ENCODE assay signal across 9 cellular contexts in the genomic region with DNA sequence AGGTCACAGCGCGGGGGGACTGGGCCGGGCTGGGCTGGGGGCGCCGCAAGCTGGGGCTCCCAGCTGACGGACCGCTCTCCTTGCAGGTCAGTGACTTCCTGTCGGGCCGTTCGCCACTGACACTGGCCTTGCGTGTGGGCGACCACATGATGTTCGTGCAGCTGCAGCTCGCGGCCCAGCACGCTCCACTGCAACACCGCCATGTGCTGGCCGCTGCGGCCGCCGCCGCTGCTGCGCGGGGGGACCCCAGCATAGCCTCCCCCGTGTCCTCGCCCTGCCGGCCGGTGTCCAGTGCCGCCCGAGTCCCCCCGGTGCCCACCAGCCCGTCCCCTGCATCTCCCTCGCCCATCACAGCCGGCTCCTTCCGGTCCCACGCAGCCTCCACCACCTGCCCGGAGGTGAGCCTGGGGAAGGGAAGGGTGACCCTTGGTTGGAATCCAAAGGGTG. TPM values are rescaled to one million over a fixed set of nuclear protein-coding genes. Genes with fewer than 3 reads are reported as not detected.
DNase-seq lines count a peak whose midpoint lies in the region; ATAC-seq and TF ChIP-seq lines count a peak whose summit lies in the region.
"Had no signal": no experiment of that assay in that cellular context is flagged by ENCODE, and none has a peak within 500 bp of the region (broad histone marks: within the 10 kb centered on the region; RNA-seq: fewer than 3 reads in every experiment).

No MANE protein-coding gene starts in this region.

- 91% methylated on average over 21 of the region's 37 CpGs for WGBS in SK-N-SH (ENCODE audit: low lambda C conversion rate)
- WGBS in lung, 2 donors: 64 to 66% methylated on average over 36 to 37 of the region's 37 CpGs
- WGBS in thymus: 95% methylated on average over 37 of the region's 37 CpGs

- H3K27me3 ChIP-seq in SK-N-SH (ENCODE audit: insufficient read depth) (no peaks in the 10 kb centered on the region), lung (ENCODE audit: control insufficient read depth, insufficient read depth) (no peaks in the 10 kb centered on the region), thymus (ENCODE audit: control insufficient read depth, insufficient read depth) (no peaks in the 10 kb centered on the region)

- no peak overlapping the region for H2AFZ ChIP-seq in SK-N-SH (ENCODE audit: low read depth)

- ATAC-seq in SK-N-SH treated with all-trans-retinoic acid at 6 μM for 48 hours (no peak), lung (ENCODE audit: insufficient read depth, low FRiP score) (no peak), HG03097 (IDR thresholded peaks at IDR 0.05; ENCODE audit: low FRiP score, unreplicated experiment) (no peak)

- POLR2A ChIA-PET in SK-N-SH (lab: Yijun Ruan, JAX): interaction anchor here (1.9 kb wide), 1 partner anchor 15 kb away, joined by 32 read pairs; a partner anchor contains a TSS

- no peak for TF ChIP-seq RAD21 in SK-N-SH (IDR thresholded peaks at IDR 0.05; ENCODE audit: low read length)

- TF ChIP-seq CTCF in SK-N-SH (IDR thresholded peaks at IDR 0.05) (no peak), lung (IDR thresholded peaks at IDR 0.05; ENCODE audit: control extremely low read depth, extremely low read depth) (no peak), progenitor cell of endocrine pancreas (IDR thresholded peaks at IDR 0.05; ENCODE audit: unreplicated experiment) (no peak)

- DNase-seq in SK-N-SH (no peak), caudate nucleus (lab: John Stamatoyannopoulos, UW) (peak in 37 of 61 donors; percentile 10 to 77 (median 39)), lung (ENCODE audit: low spot score) (no peak), progenitor cell of endocrine pancreas (ENCODE audit: low spot score, unreplicated experiment) (no peak)
- no peak for DNase-seq in activated CD4-positive, CD25-positive, alpha-beta regulatory T cell (lab: John Stamatoyannopoulos, UW)

- peaks cover 83% of the 10 kb centered on the region for H3K79me2 ChIP-seq in SK-N-SH (ENCODE audit: insufficient read depth)

- TF ChIP-seq EP300 in SK-N-SH (IDR thresholded peaks at IDR 0.05; ENCODE audit: borderline replicate concordance in 1 of 2, low read depth in 1 of 2, low read length in 1 of 2): no peak

- H3K36me3 ChIP-seq in SK-N-SH (replicated peaks in 1 of 2; ENCODE audit: control insufficient read depth in 1 of 2, insufficient read depth in 2 of 2, low read length in 1 of 2) (peaks cover 49 to 53% of the 10 kb centered on the region in 2 experiments), lung (ENCODE audit: control insufficient read depth in 2 of 2, insufficient read depth in 2 of 2, low read length in 2 of 2) (peaks cover 28 to 62% of the 10 kb centered on the region in 2 donors), thymus (ENCODE audit: control insufficient read depth, insufficient read depth) (peaks cover 49% of the 10 kb centered on the region)

- peak overlapping the region; percentile 95 to 99 for H3K27ac ChIP-seq in SK-N-SH (ENCODE audit: low read depth in 2 of 2, low read length in 1 of 2)
- H3K27ac ChIP-seq in caudate nucleus (ENCODE audit: low read depth, low read length): peak overlapping the region; percentile 93
- peak overlapping the region; percentile 97 to 98 for H3K27ac ChIP-seq in lung (ENCODE audit: low read depth in 1 of 2, low read length in 1 of 2)
- H3K27ac ChIP-seq in thymus (ENCODE audit: low read depth): peak overlapping the region; percentile 97

- peaks cover 65% of the 10 kb centered on the region for H4K20me1 ChIP-seq in SK-N-SH (ENCODE audit: insufficient read depth)

- peak overlapping the region; percentile 99 for H3K4me2 ChIP-seq in SK-N-SH

- no peak overlapping the region for H3K27ac Mint-ChIP-seq in progenitor cell of endocrine pancreas

- CTCF ChIA-PET in SK-N-SH (lab: Yijun Ruan, JAX): interaction anchor here (1.2 to 18.6 kb wide), 3 partner anchors 11 to 33 kb away, joined by 4 to 594 read pairs (median 99); a partner anchor contains a TSS

- peaks cover 63% of the 10 kb centered on the region for H3F3A ChIP-seq in SK-N-SH (replicated peaks; ENCODE audit: insufficient read depth)

- peaks cover 19% of the 10 kb centered on the region for H3K36me3 Mint-ChIP-seq in progenitor cell of endocrine pancreas (ENCODE audit: insufficient read depth)

- peak overlapping the region; percentile 98; the same call in 1 of the 2 replicates for H3K9ac ChIP-seq in SK-N-SH

- H3K4me3 Mint-ChIP-seq in progenitor cell of endocrine pancreas (ENCODE audit: low read depth): no peak overlapping the region

- H3K4me1 ChIP-seq in SK-N-SH (ENCODE audit: control insufficient read depth in 1 of 2, insufficient read depth in 2 of 2, low read depth in 1 of 2, low read length in 1 of 2) (peaks cover 25 to 42% of the 10 kb centered on the region in 2 experiments), lung (ENCODE audit: control insufficient read depth in 2 of 2, insufficient read depth in 2 of 2, low read length in 2 of 2) (peaks cover 7 to 27% of the 10 kb centered on the region in 2 donors), thymus (ENCODE audit: control insufficient read depth, insufficient read depth, low read length) (peaks cover 18% of the 10 kb centered on the region)

- no peaks in the 10 kb centered on the region for H3K9me3 Mint-ChIP-seq in progenitor cell of endocrine pancreas (ENCODE audit: low read depth)
- H3K9me3 Mint-ChIP-seq: activated naive CD4-positive, alpha-beta T cell treated with anti-CD3 and anti-CD28 coated beads, Interleukin-2, amount 50 U/mL, for 24 hours had no signal

- no peaks in the 10 kb centered on the region for H3K9me3 ChIP-seq in SK-N-SH
- H3K9me3 ChIP-seq in lung (ENCODE audit: control insufficient read depth in 2 of 2, insufficient read depth in 1 of 2, low read length in 1 of 2): no peaks in the 10 kb centered on the region
- no peaks in the 10 kb centered on the region for H3K9me3 ChIP-seq in thymus (ENCODE audit: control insufficient read depth)

- no peaks in the 10 kb centered on the region for H3K27me3 Mint-ChIP-seq in progenitor cell of endocrine pancreas
- H3K27me3 Mint-ChIP-seq: activated naive CD4-positive, alpha-beta T cell treated with anti-CD3 and anti-CD28 coated beads, Interleukin-2, amount 50 U/mL, for 24 hours had no signal

- H3K4me1 Mint-ChIP-seq in progenitor cell of endocrine pancreas (ENCODE audit: low read depth): peaks cover 17% of the 10 kb centered on the region

- H3K4me3 ChIP-seq in SK-N-SH (ENCODE audit: low read depth in 2 of 2, low read length in 1 of 2) (no peak overlapping the region), lung (no peak overlapping the region), thymus (ENCODE audit: low read length) (no peak overlapping the region)

- no peaks in the 10 kb centered on the region for H3K9me2 ChIP-seq in SK-N-SH

TF ChIP-seq in SK-N-SH, 30 proteins besides CTCF, POLR2A, EP300 and RAD21 (continues in another document):
- TF ChIP-seq MEF2A (IDR thresholded peaks at IDR 0.05; ENCODE audit: borderline replicate concordance, low read depth) (no peak), FOSL2 (IDR thresholded peaks at IDR 0.05; ENCODE audit: borderline replicate concordance, low read depth) (no peak), TAF1 (IDR thresholded peaks at IDR 0.05; ENCODE audit: borderline replicate concordance, low read depth, low read length) (no peak)

TF ChIP-seq in SK-N-SH treated with all-trans-retinoic acid at 6 μM for 48 hours, 23 proteins besides CTCF, POLR2A, EP300 and RAD21 (continues in another document):
- TF ChIP-seq BACH2 (CRISPR knock-in tag; IDR thresholded peaks at IDR 0.05; ENCODE audit: borderline replicate concordance): no peak
- TF ChIP-seq TOX (CRISPR knock-in tag; IDR thresholded peaks at IDR 0.05; ENCODE audit: borderline replicate concordance): no peak
- TF ChIP-seq OSR1 (CRISPR knock-in tag; IDR thresholded peaks at IDR 0.05): no peak
- no peak for TF ChIP-seq ARNTL (CRISPR knock-in tag; IDR thresholded peaks at IDR 0.05; ENCODE audit: borderline replicate concordance, low read depth)
- no peak for TF ChIP-seq ZNF565 (CRISPR knock-in tag; conservative IDR thresholded peaks at IDR 0.05; ENCODE audit: low read depth)

RNA-seq across cellular contexts. Expression of a gene that starts 5.7 kb away (rescaled TPM):
- 8.2 and 13.9 TPM in 2 replicates for polyA plus RNA-seq in SK-N-SH (2012; rRNA removed)
- polyA plus RNA-seq in SK-N-SH (2012; cell fraction: cytosol; rRNA removed): 6.8 and 9.9 TPM in 2 replicates
- polyA plus RNA-seq in SK-N-SH (2012; cell fraction: nucleus; rRNA removed): 53.9 and 79.1 TPM in 2 replicates
- 100 to 1,000 TPM in 1 of 2 donors, 10 to 100 TPM in 1; 39.7 to 185 TPM for total RNA-seq in lung
- 10 to 100 TPM; 49.3 to 68.0 TPM for polyA plus RNA-seq in lung
- polyA plus RNA-seq in thymus: 55.1 TPM
- total RNA-seq in progenitor cell of endocrine pancreas: 187 and 193 TPM in 2 replicates

RNA-seq across cellular contexts. Expression of a gene that starts 12.6 kb away (rescaled TPM):
- polyA plus RNA-seq in SK-N-SH (2012; rRNA removed): 133 and 226 TPM in 2 replicates
- 114 and 155 TPM in 2 replicates for polyA plus RNA-seq in SK-N-SH (2012; cell fraction: cytosol; rRNA removed)
- polyA plus RNA-seq in SK-N-SH (2012; cell fraction: nucleus; rRNA removed): 81.6 and 162 TPM in 2 replicates
- total RNA-seq in lung: 100 to 1,000 TPM in 1 of 2 donors, 10 to 100 TPM in 1; 27.1 to 217 TPM
- polyA plus RNA-seq in lung: 100 to 1,000 TPM; 157 to 266 TPM
- polyA plus RNA-seq in thymus: 150 TPM
- 107 and 117 TPM in 2 replicates for total RNA-seq in progenitor cell of endocrine pancreas

RNA-seq across cellular contexts. Expression of a gene that starts 15.0 kb away (rescaled TPM):
- polyA plus RNA-seq in SK-N-SH (2012; rRNA removed): 762 and 857 TPM in 2 replicates
- 628 and 677 TPM in 2 replicates for polyA plus RNA-seq in SK-N-SH (2012; cell fraction: cytosol; rRNA removed)
- 2,521 and 3,638 TPM in 2 replicates for polyA plus RNA-seq in SK-N-SH (2012; cell fraction: nucleus; rRNA removed)
- 100 to 1,000 TPM; 435 to 443 TPM for total RNA-seq in lung
- 100 to 1,000 TPM; 313 to 488 TPM for polyA plus RNA-seq in lung
- 693 TPM for polyA plus RNA-seq in thymus
- 462 and 465 TPM in 2 replicates for total RNA-seq in progenitor cell of endocrine pancreas

RNA-seq across cellular contexts. Expression of a gene that starts 16.3 kb away (rescaled TPM):
- 4.8 and 5.1 TPM in 2 replicates for polyA plus RNA-seq in SK-N-SH (2012; rRNA removed)
- 1.6 and 3.5 TPM in 2 replicates for polyA plus RNA-seq in SK-N-SH (2012; cell fraction: cytosol; rRNA removed)
- polyA plus RNA-seq in SK-N-SH (2012; cell fraction: nucleus; rRNA removed): 25.2 and 37.7 TPM in 2 replicates
- under 1 TPM; 0.23 to 0.83 TPM for total RNA-seq in lung
- under 1 TPM; 0.41 to 0.77 TPM for polyA plus RNA-seq in lung
- 0.37 TPM for polyA plus RNA-seq in thymus
- 12.4 and 13.0 TPM in 2 replicates for total RNA-seq in progenitor cell of endocrine pancreas

RNA-seq across cellular contexts. Expression of a gene that starts 21.2 kb away (rescaled TPM):
- polyA plus RNA-seq in SK-N-SH (2012; rRNA removed) (53.5 and 78.0 TPM in 2 replicates), lung (10 to 100 TPM; 72.3 to 89.3 TPM), thymus (62.2 TPM)
- 35.5 and 51.2 TPM in 2 replicates for polyA plus RNA-seq in SK-N-SH (2012; cell fraction: cytosol; rRNA removed)
- polyA plus RNA-seq in SK-N-SH (2012; cell fraction: nucleus; rRNA removed): 76.2 and 162 TPM in 2 replicates
- total RNA-seq in lung (10 to 100 TPM; 17.5 to 66.5 TPM), progenitor cell of endocrine pancreas (30.0 and 31.8 TPM in 2 replicates)

Comparison
In these comparisons a context has a peak if more than half of its experiments do, and no peak if none do; other contexts are left out.
1. DNase-seq: peak in caudate nucleus (37 of 61); none in SK-N-SH (single experiment), lung (single experiment), progenitor cell of endocrine pancreas (single experiment) and activated CD4-positive, CD25-positive, alpha-beta regulatory T cell (0 of 4).
2. Peak in every context shown above with its lines, with median percentiles within 50 percentile points of each other: H3K27ac ChIP-seq.